In the genomic region with DNA sequence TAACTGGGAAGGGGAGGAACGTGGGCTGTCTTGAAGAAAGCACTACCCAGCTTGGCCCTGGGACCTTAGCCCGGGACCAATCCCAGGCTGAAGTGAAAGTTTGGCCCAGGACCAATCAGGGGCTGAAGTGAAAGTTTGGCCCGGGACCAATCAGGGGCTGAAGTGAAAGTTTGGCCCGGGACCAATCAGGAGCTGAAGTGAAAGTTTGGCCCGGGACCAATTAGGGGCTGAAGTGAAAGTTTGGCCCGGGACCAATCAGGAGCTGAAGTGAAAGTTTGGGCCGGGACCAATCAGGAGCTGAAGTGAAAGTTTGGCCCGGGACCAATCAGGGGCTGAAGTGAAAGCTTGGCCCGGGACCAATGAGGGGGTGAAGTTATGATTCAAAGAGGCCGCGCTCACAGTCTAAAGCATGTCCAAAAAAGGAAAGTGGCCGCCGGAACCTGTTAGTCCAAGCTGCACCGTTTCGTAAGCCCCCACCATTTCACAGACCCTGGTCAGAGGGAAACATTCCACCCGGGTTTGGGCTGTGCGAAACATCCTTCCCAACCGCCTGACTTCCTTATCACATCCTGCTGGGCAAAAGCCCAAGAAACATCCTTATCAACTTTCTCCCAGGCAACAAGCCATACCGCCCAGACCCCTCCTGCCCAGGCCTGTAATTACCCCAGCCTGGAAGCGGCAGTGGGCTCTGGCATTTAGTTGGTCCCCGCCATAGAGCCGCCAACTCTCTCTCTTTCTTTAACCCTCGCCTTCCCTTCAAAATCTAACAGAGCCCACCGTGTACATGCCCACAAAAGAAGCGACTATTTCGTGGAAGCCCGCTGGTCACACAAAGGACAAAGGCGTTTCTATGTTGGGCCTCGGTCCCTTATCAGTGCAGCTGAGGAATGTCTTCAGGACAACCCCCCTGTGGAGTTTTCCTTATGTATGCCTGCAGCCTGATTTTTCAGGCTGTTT, we compare ENCODE assay signal across 1 cellular context.
TF ChIP-seq lines count a peak whose summit lies in the region.

No MANE protein-coding gene starts in this region.

TF ChIP-seq in H1, 55 proteins besides CTCF, POLR2A, EP300 and RAD21:
- no peak for TF ChIP-seq GABPA (IDR thresholded peaks at IDR 0.05; ENCODE audit: borderline replicate concordance, insufficient read depth, low read length)
- no peak for TF ChIP-seq ASH2L (IDR thresholded peaks at IDR 0.05; ENCODE audit: low read length)
- no peak for TF ChIP-seq SIX5 (IDR thresholded peaks at IDR 0.05; ENCODE audit: low read depth, low read length)
- TF ChIP-seq, protein P1, sequence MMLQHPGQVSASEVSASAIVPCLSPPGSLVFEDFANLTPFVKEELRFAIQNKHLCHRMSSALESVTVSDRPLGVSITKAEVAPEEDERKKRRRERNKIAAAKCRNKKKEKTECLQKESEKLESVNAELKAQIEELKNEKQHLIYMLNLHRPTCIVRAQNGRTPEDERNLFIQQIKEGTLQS (IDR thresholded peaks at IDR 0.05; ENCODE audit: insufficient read depth, low read depth, low read length), result 0 out of 2 replicates have a peak, but pooled peaks have one; percentile 11
- no peak for TF ChIP-seq SUZ12 (IDR thresholded peaks at IDR 0.05; ENCODE audit: low read length)
- no peak for TF ChIP-seq RBBP5 (IDR thresholded peaks at IDR 0.05; ENCODE audit: borderline replicate concordance, low read depth, low read length)
- TF ChIP-seq HDAC2 (IDR thresholded peaks at IDR 0.05; ENCODE audit: borderline replicate concordance in 1 of 2, low read depth in 2 of 2, low read length in 2 of 2), result no peak
- TF ChIP-seq, protein P2, sequence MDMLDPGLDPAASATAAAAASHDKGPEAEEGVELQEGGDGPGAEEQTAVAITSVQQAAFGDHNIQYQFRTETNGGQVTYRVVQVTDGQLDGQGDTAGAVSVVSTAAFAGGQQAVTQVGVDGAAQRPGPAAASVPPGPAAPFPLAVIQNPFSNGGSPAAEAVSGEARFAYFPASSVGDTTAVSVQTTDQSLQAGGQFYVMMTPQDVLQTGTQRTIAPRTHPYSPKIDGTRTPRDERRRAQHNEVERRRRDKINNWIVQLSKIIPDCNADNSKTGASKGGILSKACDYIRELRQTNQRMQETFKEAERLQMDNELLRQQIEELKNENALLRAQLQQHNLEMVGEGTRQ (IDR thresholded peaks at IDR 0.05; ENCODE audit: low read length), result no peak
- no peak for TF ChIP-seq CREB1 (IDR thresholded peaks at IDR 0.05)
- no peak for TF ChIP-seq RNF2 (IDR thresholded peaks at IDR 0.05; ENCODE audit: borderline replicate concordance, low read depth, low read length, missing control alignments, poor library complexity, severe bottlenecking)
- no peak; the same call in 1 of the 2 replicates for TF ChIP-seq CHD1 (IDR thresholded peaks at IDR 0.05; ENCODE audit: low read depth, low read length)
- peak; percentile 86 for TF ChIP-seq SRF (IDR thresholded peaks at IDR 0.05; ENCODE audit: low read depth, low read length)
- TF ChIP-seq BRCA1 (IDR thresholded peaks at IDR 0.05; ENCODE audit: low read depth, low read length), result no peak
- TF ChIP-seq CHD2 (IDR thresholded peaks at IDR 0.05; ENCODE audit: low read length), result peak; percentile 78
- no peak for TF ChIP-seq KDM5A (IDR thresholded peaks at IDR 0.05; ENCODE audit: low read length)
- peak; percentile 84 for TF ChIP-seq TAF1 (IDR thresholded peaks at IDR 0.05; ENCODE audit: low read depth, low read length)
- no peak for TF ChIP-seq CEBPB (IDR thresholded peaks at IDR 0.05; ENCODE audit: low read depth, low read length)
- TF ChIP-seq SIRT6 (IDR thresholded peaks at IDR 0.05; ENCODE audit: low read length), result no peak
- no peak for TF ChIP-seq SAP30 (IDR thresholded peaks at IDR 0.05; ENCODE audit: insufficient read depth, insufficient replicate concordance, low read length)
- no peak for TF ChIP-seq JUND (IDR thresholded peaks at IDR 0.05; ENCODE audit: low read length)
- no peak; a peak in 1 of 4 replicates for TF ChIP-seq SIN3A (conservative IDR thresholded peaks at IDR 0.05 in 1 of 2, IDR thresholded peaks at IDR 0.05 in 1 of 2; ENCODE audit: low read depth in 1 of 2, low read length in 2 of 2)
- TF ChIP-seq, protein P3, sequence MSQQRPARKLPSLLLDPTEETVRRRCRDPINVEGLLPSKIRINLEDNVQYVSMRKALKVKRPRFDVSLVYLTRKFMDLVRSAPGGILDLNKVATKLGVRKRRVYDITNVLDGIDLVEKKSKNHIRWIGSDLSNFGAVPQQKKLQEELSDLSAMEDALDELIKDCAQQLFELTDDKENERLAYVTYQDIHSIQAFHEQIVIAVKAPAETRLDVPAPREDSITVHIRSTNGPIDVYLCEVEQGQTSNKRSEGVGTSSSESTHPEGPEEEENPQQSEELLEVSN (IDR thresholded peaks at IDR 0.05), result no peak
- no peak for TF ChIP-seq KDM1A (IDR thresholded peaks at IDR 0.05; ENCODE audit: borderline replicate concordance, low read length)
- TF ChIP-seq SP1 (IDR thresholded peaks at IDR 0.05; ENCODE audit: low read depth, low read length), result no peak; the same call in none of the 2 replicates
- no peak for TF ChIP-seq KDM4A (IDR thresholded peaks at IDR 0.05; ENCODE audit: low read depth, low read length, severe bottlenecking)
- TF ChIP-seq CTBP2 (IDR thresholded peaks at IDR 0.05; ENCODE audit: borderline replicate concordance, insufficient read depth, insufficient read length, low read length), result no peak
- no peak for TF ChIP-seq TAF7 (optimal IDR thresholded peaks at IDR 0.05; ENCODE audit: borderline replicate concordance, low read depth, low read length)
- no peak for TF ChIP-seq RXRA (IDR thresholded peaks at IDR 0.05; ENCODE audit: insufficient read depth, low read depth, low read length)
- TF ChIP-seq EGR1 (IDR thresholded peaks at IDR 0.05; ENCODE audit: borderline replicate concordance, low read depth, low read length), result no peak
- peak; percentile 87 for TF ChIP-seq POLR2AphosphoS5 (IDR thresholded peaks at IDR 0.05; ENCODE audit: low read depth, low read length)
- TF ChIP-seq CBX8 (IDR thresholded peaks at IDR 0.05; ENCODE audit: borderline replicate concordance, low read depth, low read length), result no peak
- TF ChIP-seq SP4 (IDR thresholded peaks at IDR 0.05; ENCODE audit: low read length), result no peak
- TF ChIP-seq, protein P4, sequence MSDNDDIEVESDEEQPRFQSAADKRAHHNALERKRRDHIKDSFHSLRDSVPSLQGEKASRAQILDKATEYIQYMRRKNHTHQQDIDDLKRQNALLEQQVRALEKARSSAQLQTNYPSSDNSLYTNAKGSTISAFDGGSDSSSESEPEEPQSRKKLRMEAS (IDR thresholded peaks at IDR 0.05), result 0 out of 2 replicates have a peak, but pooled peaks have one; percentile 32
- no peak for TF ChIP-seq YY1 (IDR thresholded peaks at IDR 0.05; ENCODE audit: low read depth, low read length)
- TF ChIP-seq, protein P5, sequence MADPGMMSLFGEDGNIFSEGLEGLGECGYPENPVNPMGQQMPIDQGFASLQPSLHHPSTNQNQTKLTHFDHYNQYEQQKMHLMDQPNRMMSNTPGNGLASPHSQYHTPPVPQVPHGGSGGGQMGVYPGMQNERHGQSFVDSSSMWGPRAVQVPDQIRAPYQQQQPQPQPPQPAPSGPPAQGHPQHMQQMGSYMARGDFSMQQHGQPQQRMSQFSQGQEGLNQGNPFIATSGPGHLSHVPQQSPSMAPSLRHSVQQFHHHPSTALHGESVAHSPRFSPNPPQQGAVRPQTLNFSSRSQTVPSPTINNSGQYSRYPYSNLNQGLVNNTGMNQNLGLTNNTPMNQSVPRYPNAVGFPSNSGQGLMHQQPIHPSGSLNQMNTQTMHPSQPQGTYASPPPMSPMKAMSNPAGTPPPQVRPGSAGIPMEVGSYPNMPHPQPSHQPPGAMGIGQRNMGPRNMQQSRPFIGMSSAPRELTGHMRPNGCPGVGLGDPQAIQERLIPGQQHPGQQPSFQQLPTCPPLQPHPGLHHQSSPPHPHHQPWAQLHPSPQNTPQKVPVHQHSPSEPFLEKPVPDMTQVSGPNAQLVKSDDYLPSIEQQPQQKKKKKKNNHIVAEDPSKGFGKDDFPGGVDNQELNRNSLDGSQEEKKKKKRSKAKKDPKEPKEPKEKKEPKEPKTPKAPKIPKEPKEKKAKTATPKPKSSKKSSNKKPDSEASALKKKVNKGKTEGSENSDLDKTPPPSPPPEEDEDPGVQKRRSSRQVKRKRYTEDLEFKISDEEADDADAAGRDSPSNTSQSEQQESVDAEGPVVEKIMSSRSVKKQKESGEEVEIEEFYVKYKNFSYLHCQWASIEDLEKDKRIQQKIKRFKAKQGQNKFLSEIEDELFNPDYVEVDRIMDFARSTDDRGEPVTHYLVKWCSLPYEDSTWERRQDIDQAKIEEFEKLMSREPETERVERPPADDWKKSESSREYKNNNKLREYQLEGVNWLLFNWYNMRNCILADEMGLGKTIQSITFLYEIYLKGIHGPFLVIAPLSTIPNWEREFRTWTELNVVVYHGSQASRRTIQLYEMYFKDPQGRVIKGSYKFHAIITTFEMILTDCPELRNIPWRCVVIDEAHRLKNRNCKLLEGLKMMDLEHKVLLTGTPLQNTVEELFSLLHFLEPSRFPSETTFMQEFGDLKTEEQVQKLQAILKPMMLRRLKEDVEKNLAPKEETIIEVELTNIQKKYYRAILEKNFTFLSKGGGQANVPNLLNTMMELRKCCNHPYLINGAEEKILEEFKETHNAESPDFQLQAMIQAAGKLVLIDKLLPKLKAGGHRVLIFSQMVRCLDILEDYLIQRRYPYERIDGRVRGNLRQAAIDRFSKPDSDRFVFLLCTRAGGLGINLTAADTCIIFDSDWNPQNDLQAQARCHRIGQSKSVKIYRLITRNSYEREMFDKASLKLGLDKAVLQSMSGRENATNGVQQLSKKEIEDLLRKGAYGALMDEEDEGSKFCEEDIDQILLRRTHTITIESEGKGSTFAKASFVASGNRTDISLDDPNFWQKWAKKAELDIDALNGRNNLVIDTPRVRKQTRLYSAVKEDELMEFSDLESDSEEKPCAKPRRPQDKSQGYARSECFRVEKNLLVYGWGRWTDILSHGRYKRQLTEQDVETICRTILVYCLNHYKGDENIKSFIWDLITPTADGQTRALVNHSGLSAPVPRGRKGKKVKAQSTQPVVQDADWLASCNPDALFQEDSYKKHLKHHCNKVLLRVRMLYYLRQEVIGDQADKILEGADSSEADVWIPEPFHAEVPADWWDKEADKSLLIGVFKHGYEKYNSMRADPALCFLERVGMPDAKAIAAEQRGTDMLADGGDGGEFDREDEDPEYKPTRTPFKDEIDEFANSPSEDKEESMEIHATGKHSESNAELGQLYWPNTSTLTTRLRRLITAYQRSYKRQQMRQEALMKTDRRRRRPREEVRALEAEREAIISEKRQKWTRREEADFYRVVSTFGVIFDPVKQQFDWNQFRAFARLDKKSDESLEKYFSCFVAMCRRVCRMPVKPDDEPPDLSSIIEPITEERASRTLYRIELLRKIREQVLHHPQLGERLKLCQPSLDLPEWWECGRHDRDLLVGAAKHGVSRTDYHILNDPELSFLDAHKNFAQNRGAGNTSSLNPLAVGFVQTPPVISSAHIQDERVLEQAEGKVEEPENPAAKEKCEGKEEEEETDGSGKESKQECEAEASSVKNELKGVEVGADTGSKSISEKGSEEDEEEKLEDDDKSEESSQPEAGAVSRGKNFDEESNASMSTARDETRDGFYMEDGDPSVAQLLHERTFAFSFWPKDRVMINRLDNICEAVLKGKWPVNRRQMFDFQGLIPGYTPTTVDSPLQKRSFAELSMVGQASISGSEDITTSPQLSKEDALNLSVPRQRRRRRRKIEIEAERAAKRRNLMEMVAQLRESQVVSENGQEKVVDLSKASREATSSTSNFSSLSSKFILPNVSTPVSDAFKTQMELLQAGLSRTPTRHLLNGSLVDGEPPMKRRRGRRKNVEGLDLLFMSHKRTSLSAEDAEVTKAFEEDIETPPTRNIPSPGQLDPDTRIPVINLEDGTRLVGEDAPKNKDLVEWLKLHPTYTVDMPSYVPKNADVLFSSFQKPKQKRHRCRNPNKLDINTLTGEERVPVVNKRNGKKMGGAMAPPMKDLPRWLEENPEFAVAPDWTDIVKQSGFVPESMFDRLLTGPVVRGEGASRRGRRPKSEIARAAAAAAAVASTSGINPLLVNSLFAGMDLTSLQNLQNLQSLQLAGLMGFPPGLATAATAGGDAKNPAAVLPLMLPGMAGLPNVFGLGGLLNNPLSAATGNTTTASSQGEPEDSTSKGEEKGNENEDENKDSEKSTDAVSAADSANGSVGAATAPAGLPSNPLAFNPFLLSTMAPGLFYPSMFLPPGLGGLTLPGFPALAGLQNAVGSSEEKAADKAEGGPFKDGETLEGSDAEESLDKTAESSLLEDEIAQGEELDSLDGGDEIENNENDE (IDR thresholded peaks at IDR 0.05; ENCODE audit: insufficient replicate concordance, low read length), result no peak
- TF ChIP-seq JUN (IDR thresholded peaks at IDR 0.05; ENCODE audit: low read depth, low read length), result no peak
- TF ChIP-seq, protein P6, sequence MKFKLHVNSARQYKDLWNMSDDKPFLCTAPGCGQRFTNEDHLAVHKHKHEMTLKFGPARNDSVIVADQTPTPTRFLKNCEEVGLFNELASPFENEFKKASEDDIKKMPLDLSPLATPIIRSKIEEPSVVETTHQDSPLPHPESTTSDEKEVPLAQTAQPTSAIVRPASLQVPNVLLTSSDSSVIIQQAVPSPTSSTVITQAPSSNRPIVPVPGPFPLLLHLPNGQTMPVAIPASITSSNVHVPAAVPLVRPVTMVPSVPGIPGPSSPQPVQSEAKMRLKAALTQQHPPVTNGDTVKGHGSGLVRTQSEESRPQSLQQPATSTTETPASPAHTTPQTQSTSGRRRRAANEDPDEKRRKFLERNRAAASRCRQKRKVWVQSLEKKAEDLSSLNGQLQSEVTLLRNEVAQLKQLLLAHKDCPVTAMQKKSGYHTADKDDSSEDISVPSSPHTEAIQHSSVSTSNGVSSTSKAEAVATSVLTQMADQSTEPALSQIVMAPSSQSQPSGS (IDR thresholded peaks at IDR 0.05; ENCODE audit: low read length), result no peak
- no peak for TF ChIP-seq MAFK (IDR thresholded peaks at IDR 0.05; ENCODE audit: low read depth, low read length)
- no peak for TF ChIP-seq CBX5 (IDR thresholded peaks at IDR 0.05; ENCODE audit: low read depth, low read length)
- peak; percentile 7; the same call in 1 of the 2 replicates for TF ChIP-seq SP2 (IDR thresholded peaks at IDR 0.05; ENCODE audit: low read length)
- no peak for TF ChIP-seq GTF2F1 (IDR thresholded peaks at IDR 0.05; ENCODE audit: borderline replicate concordance, low read depth, low read length)
- no peak for TF ChIP-seq POU5F1 (IDR thresholded peaks at IDR 0.05; ENCODE audit: low read depth, low read length)
- TF ChIP-seq FOSL1 (IDR thresholded peaks at IDR 0.05; ENCODE audit: insufficient read depth, low read depth, low read length), result no peak
- no peak for TF ChIP-seq RFX5 (IDR thresholded peaks at IDR 0.05; ENCODE audit: borderline replicate concordance, low read depth, low read length)
- no peak for TF ChIP-seq NRF1 (IDR thresholded peaks at IDR 0.05; ENCODE audit: low read depth, low read length)
- TF ChIP-seq TBP (IDR thresholded peaks at IDR 0.05; ENCODE audit: low read depth, low read length), result peak; percentile 80
- TF ChIP-seq EZH2 (IDR thresholded peaks at IDR 0.05; ENCODE audit: low read depth, low read length, severe bottlenecking), result no peak
- no peak for TF ChIP-seq HDAC6 (IDR thresholded peaks at IDR 0.05; ENCODE audit: low read depth, low read length)
- no peak for TF ChIP-seq ZNF274 (IDR thresholded peaks at IDR 0.05; ENCODE audit: borderline replicate concordance, extremely low read depth, low read length)
- TF ChIP-seq PHF8 (conservative IDR thresholded peaks at IDR 0.05; ENCODE audit: low read depth, low read length), result peak; percentile 39
- 0 out of 2 replicates have a peak, but pooled peaks have one; percentile 3 for TF ChIP-seq TEAD4 (IDR thresholded peaks at IDR 0.05; ENCODE audit: low read depth, low read length)
- TF ChIP-seq BCL11A (IDR thresholded peaks at IDR 0.05; ENCODE audit: low read depth in 2 of 2, low read length in 2 of 2), result no peak
- no peak for TF ChIP-seq NANOG (IDR thresholded peaks at IDR 0.05; ENCODE audit: insufficient read depth, low read depth, low read length, poor library complexity, severe bottlenecking)
- TF ChIP-seq TCF12 (IDR thresholded peaks at IDR 0.05; ENCODE audit: low read depth, low read length), result no peak
